2 cellular contexts compared by ENCODE assay signal in genomic region chr1:34165422-34165921, GRCh38.
TF ChIP-seq lines count a peak whose summit lies in the region.

No MANE protein-coding gene starts in this region.

TF ChIP-seq in A549, 52 proteins besides CTCF, POLR2A, EP300 and RAD21 (continued from another document):
- TF ChIP-seq E2F6 (IDR thresholded peaks at IDR 0.05; ENCODE audit: borderline replicate concordance, low read depth) (no peak), MAFK (IDR thresholded peaks at IDR 0.05; ENCODE audit: partially characterized antibody) (no peak), ELK1 (IDR thresholded peaks at IDR 0.05; ENCODE audit: low read depth, low read length) (no peak), ATOH8 (CRISPR knock-in tag; IDR thresholded peaks at IDR 0.05; ENCODE audit: low read depth) (no peak), GATA3 (IDR thresholded peaks at IDR 0.05; ENCODE audit: borderline replicate concordance) (no peak), POLR2AphosphoS2 (conservative IDR thresholded peaks at IDR 0.05; ENCODE audit: low read length) (no peak), PHF8 (IDR thresholded peaks at IDR 0.05; ENCODE audit: borderline replicate concordance, low read depth) (no peak), RARB (CRISPR knock-in tag; IDR thresholded peaks at IDR 0.05) (no peak), SMC3 (IDR thresholded peaks at IDR 0.05) (no peak), CHD4 (IDR thresholded peaks at IDR 0.05; ENCODE audit: borderline replicate concordance) (no peak), EHMT2 (IDR thresholded peaks at IDR 0.05; ENCODE audit: low read depth) (no peak), ZC3H11A (IDR thresholded peaks at IDR 0.05) (no peak), SREBF2 (IDR thresholded peaks at IDR 0.05) (no peak), KDM5A (IDR thresholded peaks at IDR 0.05) (no peak)

TF ChIP-seq in GM23338, 12 proteins besides CTCF, POLR2A, EP300 and RAD21:
- TF ChIP-seq REST (IDR thresholded peaks at IDR 0.05; ENCODE audit: unreplicated experiment) (no peak), POLR2AphosphoS5 (IDR thresholded peaks at IDR 0.05; ENCODE audit: low read depth) (no peak; the same call in 1 of the 2 replicates), JUNB (IDR thresholded peaks at IDR 0.05; ENCODE audit: unreplicated experiment) (no peak), EZH2 (IDR thresholded peaks at IDR 0.05; ENCODE audit: low read depth, unreplicated experiment) (no peak), EZH2phosphoT487 (IDR thresholded peaks at IDR 0.05; ENCODE audit: unreplicated experiment) (no peak), ZNF114 (CRISPR knock-in tag; IDR thresholded peaks at IDR 0.05) (no peak), ZNF462 (CRISPR knock-in tag; IDR thresholded peaks at IDR 0.05) (no peak), CREB1 (CRISPR knock-in tag; IDR thresholded peaks at IDR 0.05; ENCODE audit: low read depth) (no peak), STAT1 (IDR thresholded peaks at IDR 0.05; ENCODE audit: unreplicated experiment) (no peak), ETS1 (IDR thresholded peaks at IDR 0.05) (no peak), ZNF331 (CRISPR knock-in tag; IDR thresholded peaks at IDR 0.05; ENCODE audit: low read depth) (no peak), NANOG (IDR thresholded peaks at IDR 0.05; ENCODE audit: borderline replicate concordance) (no peak)
TF ChIP-seq in GM23338: peak in this region for 0.
